ENCODE assay signal across 28 cellular contexts in the genomic region with DNA sequence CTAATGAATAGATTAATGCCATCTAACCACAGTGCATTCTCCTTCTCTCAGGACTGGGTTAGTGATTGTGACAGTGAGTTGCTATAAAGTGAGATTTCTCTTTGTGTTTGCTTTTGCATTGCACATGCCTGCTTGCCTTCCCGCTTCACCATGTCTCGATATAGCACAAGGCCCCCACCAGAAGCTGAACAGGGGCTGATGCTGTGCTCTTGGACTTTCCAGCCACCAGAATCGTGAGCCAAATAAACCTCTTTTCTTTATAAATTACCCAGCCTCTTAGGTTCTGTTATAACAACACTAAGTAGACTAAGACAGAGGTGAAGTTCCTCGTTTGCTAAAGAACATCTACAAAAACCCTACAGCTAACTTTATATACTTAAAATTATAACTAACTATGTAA.
"Had no signal": no experiment of that assay in that cellular context is flagged by ENCODE, and none has a peak within 500 bp of the region (broad histone marks: within the 10 kb centered on the region; RNA-seq: fewer than 3 reads in every experiment).

No MANE protein-coding gene starts in this region.

- H3K4me1 ChIP-seq: parathyroid adenoma, psoas muscle, suprapubic skin, testis, tibial artery, upper lobe of right lung, uterus had no signal

- H3K27me3 ChIP-seq: neutrophil, ovary, suprapubic skin, testis, transverse colon, upper lobe of right lung, uterus had no signal

- ATAC-seq: naive thymus-derived CD8-positive, alpha-beta T cell; natural killer cell treated with Interleukin-12 subunit alpha and Interleukin-12 subunit beta and Interleukin-15 and Interleukin-18, amount 100 ng/mL, for 72 hours; psoas muscle; right cardiac atrium; sciatic nerve; stimulated activated memory B cell treated with anti-CD40 and anti-IgM and Interleukin-4, amounts not matched to agents 10 μg/mL and 1 μg/mL and 100 μg/mL, for 72 hours; stimulated activated naive CD8-positive, alpha-beta T cell treated with anti-CD3 and anti-CD28 coated beads, Interleukin-15, amount 100 ng/mL, for 72 hours; stimulated activated naive CD8-positive, alpha-beta T cell treated with anti-CD3 and anti-CD28 coated beads, Interleukin-15, Interleukin-2, amounts not matched to agents 100 U/mL and 50 U/mL, for 24 hours; upper lobe of right lung had no signal

- H3K36me3 ChIP-seq: neutrophil, ovary, suprapubic skin, tibial artery, transverse colon, upper lobe of right lung, uterus had no signal

- H3K9me3 ChIP-seq: neutrophil, ovary, psoas muscle, suprapubic skin, testis, transverse colon, upper lobe of right lung, uterus had no signal

- H2AFZ ChIP-seq: parathyroid adenoma had no signal

- H3K27ac ChIP-seq: neutrophil, ovary, parathyroid adenoma, psoas muscle, suprapubic skin, testis, tibial artery, transverse colon, upper lobe of right lung, uterus had no signal

- FAIRE-seq: small intestine had no signal

- H3K79me2 ChIP-seq: parathyroid adenoma had no signal

- H3K4me3 ChIP-seq: ovary, psoas muscle, suprapubic skin, testis, tibial artery, transverse colon, upper lobe of right lung, uterus had no signal

- DNase-seq: naive B cell; naive thymus-derived CD8-positive, alpha-beta T cell; nephron progenitor cell; nucleus accumbens; psoas muscle; right cardiac atrium; small intestine; stimulated activated CD4-positive, alpha-beta T cell treated with anti-CD3 and anti-CD28 coated beads, Interleukin-12 subunit alpha, Interleukin-12 subunit beta, amount 100 ng/mL, for 4 hours; stimulated activated CD4-positive, alpha-beta T cell treated with anti-CD3 and anti-CD28 coated beads, Interleukin-1b, Interleukin-23, amount 100 ng/mL, for 48 hours; stimulated activated CD4-positive, alpha-beta T cell treated with anti-CD3 and anti-CD28 coated beads, Interleukin-4, amount 100 ng/mL, for 1 hour; stimulated activated CD4-positive, alpha-beta T cell treated with anti-CD3 and anti-CD28 coated beads, Interleukin-4, amount 100 ng/mL, for 4 hours; stimulated activated CD8-positive, alpha-beta memory T cell treated with anti-CD3 and anti-CD28 coated beads, Interleukin-4, amount 100 ng/mL, for 48 hours; stimulated activated naive CD4-positive, alpha-beta T cell; stimulated activated naive CD8-positive, alpha-beta T cell treated with anti-CD3 and anti-CD28 coated beads, Interleukin-15, amount 100 ng/mL, for 72 hours; stimulated activated naive CD8-positive, alpha-beta T cell treated with anti-CD3 and anti-CD28 coated beads, Interleukin-15, Interleukin-2, amounts not matched to agents 100 U/mL and 50 U/mL, for 24 hours; substantia nigra; testis; tibial artery; transverse colon; upper lobe of right lung; uterus had no signal
